8 cellular contexts compared by ENCODE assay signal in the genomic region with DNA sequence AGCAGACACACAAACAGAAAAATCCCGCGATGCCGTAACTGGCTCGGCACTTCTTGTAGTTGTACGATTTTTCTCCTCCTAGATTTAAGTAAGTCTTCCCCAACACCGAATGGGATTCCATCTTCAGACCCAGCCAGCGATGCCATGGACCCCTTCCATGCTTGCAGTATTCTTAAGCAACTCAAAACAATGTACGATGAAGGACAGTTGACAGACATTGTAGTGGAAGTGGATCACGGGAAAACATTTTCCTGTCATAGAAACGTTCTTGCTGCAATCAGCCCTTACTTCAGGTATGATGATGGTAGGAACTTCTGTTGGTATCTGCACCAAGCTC. TPM values are rescaled to one million over a fixed set of nuclear protein-coding genes. Genes with fewer than 3 reads are reported as not detected.
DNase-seq lines count a peak whose midpoint lies in the region; ATAC-seq and TF ChIP-seq lines count a peak whose summit lies in the region.

No MANE protein-coding gene starts in this region.

- H3K9me3 ChIP-seq in cardiac muscle cell (ENCODE audit: low read depth): no peaks in the 10 kb centered on the region
- no peaks in the 10 kb centered on the region for H3K9me3 ChIP-seq in uterus

- H3K36me3 ChIP-seq in cardiac muscle cell (peaks cover 5% of the 10 kb centered on the region), uterus (no peaks in the 10 kb centered on the region)

- intact Hi-C loops in Right ventricle myocardium inferior (cut with DNase I): loop anchor here (2.0 to 5.0 kb wide), 2 partner anchors 18 to 33 kb away; no protein-coding TSS in a partner anchor
- intact Hi-C loops in uterus (cut with DNase I; ENCODE audit: low total_unique reads): no loop called here

- in situ Hi-C loops in astrocyte of the spinal cord (cut with HindIII; ENCODE audit: low sequenced_read_pairs): no loop called here

- no peaks in the 10 kb centered on the region for H3K27me3 Mint-ChIP-seq in memory B cell

- peaks cover 28% of the 10 kb centered on the region for H3K4me1 Mint-ChIP-seq in memory B cell

- H3K36me3 Mint-ChIP-seq in memory B cell: peaks cover 11% of the 10 kb centered on the region

- H3K4me3 Mint-ChIP-seq in memory B cell: peak overlapping the region; percentile 98

- H3K27ac Mint-ChIP-seq in memory B cell: peak overlapping the region; percentile 96

- peak overlapping the region; percentile 31 for H3K27ac ChIP-seq in cardiac muscle cell
- H3K27ac ChIP-seq in uterus: no peak overlapping the region

- peaks cover 6% of the 10 kb centered on the region for H3K27me3 ChIP-seq in cardiac muscle cell
- peaks cover 0 to 6% of the 10 kb centered on the region in 2 donors for H3K27me3 ChIP-seq in uterus

- H3K9me3 Mint-ChIP-seq in memory B cell: no peaks in the 10 kb centered on the region

- H3K4me3 ChIP-seq in cardiac muscle cell (peak overlapping the region; percentile 91), astrocyte of the spinal cord (ENCODE audit: low read depth, low read length) (peak overlapping the region; percentile 77), uterus (peak overlapping the region; percentile 51 to 84)

- no peak for ATAC-seq in Right ventricle myocardium inferior
- no peak for ATAC-seq in memory B cell (ENCODE audit: low read depth)
- ATAC-seq in GM21447 (IDR thresholded peaks at IDR 0.05; ENCODE audit: unreplicated experiment): no peak
- no peak for ATAC-seq in GM18861 (IDR thresholded peaks at IDR 0.05; ENCODE audit: unreplicated experiment)

- peak in 1 of 2 donors; percentile 34 for DNase-seq in cardiac muscle cell (ENCODE audit: low read depth in 1 of 2, low spot score in 1 of 2)
- no peak for DNase-seq in Right ventricle myocardium inferior (ENCODE audit: missing footprints)
- peak; percentile 40 for DNase-seq in astrocyte of the spinal cord (ENCODE audit: low read depth, low spot score)
- no peak for DNase-seq in memory B cell (ENCODE audit: low spot score in 2 of 2)
- no peak for DNase-seq in uterus
- DNase-seq in activated gamma-delta T cell treated with Interleukin-2 at 50 U/mL for 16 hours: no peak

- TF ChIP-seq CTCF in cardiac muscle cell (IDR thresholded peaks at IDR 0.05; ENCODE audit: low read depth, low read length) (no peak), astrocyte of the spinal cord (IDR thresholded peaks at IDR 0.05; ENCODE audit: low read depth, low read length) (no peak), uterus (IDR thresholded peaks at IDR 0.05) (no peak)

- peaks cover 29% of the 10 kb centered on the region for H3K4me1 ChIP-seq in cardiac muscle cell (ENCODE audit: low read depth)
- no peaks in the 10 kb centered on the region for H3K4me1 ChIP-seq in uterus

- no peak for TF ChIP-seq POLR2A in uterus (IDR thresholded peaks at IDR 0.05)

RNA-seq across cellular contexts. Expression of a gene that starts 0.8 kb away (rescaled TPM):
- total RNA-seq in cardiac muscle cell (9.9 and 13.8 TPM in 2 replicates), Right ventricle myocardium inferior (4.1 TPM), uterus (1 to 10 TPM in 1 of 4 donors, under 1 TPM in 1, not detected in 2; 0.98 to 2.6 TPM)
- polyA plus RNA-seq in cardiac muscle cell: 4.3 and 11.8 TPM in 2 replicates
